ENCODE assay signal across 1 cellular context in genomic region chr12:132731574-132731973, GRCh38.
TF ChIP-seq lines count a peak whose summit lies in the region.

No MANE protein-coding gene starts in this region.

TF ChIP-seq in K562, 482 proteins besides CTCF, POLR2A, EP300 and RAD21:
- TF ChIP-seq ARHGAP35 (IDR thresholded peaks at IDR 0.05; ENCODE audit: partially characterized antibody) (no peak), SMARCA5 (IDR thresholded peaks at IDR 0.05) (no peak), POLR2AphosphoS5 (IDR thresholded peaks at IDR 0.05; ENCODE audit: control insufficient read depth, insufficient read depth, low read depth, low read length) (peak; percentile 16; the same call in 1 of the 2 replicates)
